Comparison of ENCODE assay signal across 1 cellular context in genomic region chr6:132400641-132401119, GRCh38.
TF ChIP-seq lines count a peak whose summit lies in the region.

No MANE protein-coding gene starts in this region.

TF ChIP-seq in IMR-90, 13 proteins besides CTCF, POLR2A, EP300 and RAD21 (continued from another document):
- TF ChIP-seq MAFK (IDR thresholded peaks at IDR 0.05; ENCODE audit: low read depth, low read length) (no peak), NFE2L2 (IDR thresholded peaks at IDR 0.05; ENCODE audit: low read depth, low read length) (no peak), USF2 (IDR thresholded peaks at IDR 0.05; ENCODE audit: low read depth, low read length) (no peak), MXI1 (IDR thresholded peaks at IDR 0.05; ENCODE audit: borderline replicate concordance, low read depth, low read length) (no peak)
